Comparison of ENCODE assay signal across 1 cellular context in the genomic region with DNA sequence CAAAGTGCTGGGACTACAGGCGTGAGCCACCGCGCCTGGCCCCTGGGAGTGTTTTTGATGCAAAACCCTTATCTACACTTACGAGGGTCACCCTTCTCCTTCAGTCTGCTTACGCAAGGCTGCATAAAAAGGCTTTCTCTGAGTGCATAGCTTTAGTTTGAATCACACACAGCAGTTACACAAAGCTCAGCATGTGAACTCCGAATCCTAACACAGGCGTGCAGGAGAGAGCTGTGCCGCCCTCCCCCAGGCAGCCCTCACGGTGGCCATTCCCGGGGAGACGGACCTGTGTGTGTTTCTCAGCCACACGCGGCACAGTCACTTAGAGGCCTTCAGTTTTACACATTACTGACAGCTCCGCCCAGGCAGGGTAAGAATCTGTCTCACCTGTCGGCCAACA.
TF ChIP-seq lines count a peak whose summit lies in the region.

No MANE protein-coding gene starts in this region.

TF ChIP-seq in IMR-90, 13 proteins besides CTCF, POLR2A, EP300 and RAD21:
- TF ChIP-seq MXI1 (IDR thresholded peaks at IDR 0.05; ENCODE audit: borderline replicate concordance, low read depth, low read length) (no peak), RCOR1 (IDR thresholded peaks at IDR 0.05; ENCODE audit: insufficient replicate concordance, low read length) (no peak), MAFK (IDR thresholded peaks at IDR 0.05; ENCODE audit: low read depth, low read length) (0 out of 2 replicates have a peak, but pooled peaks have one; percentile 3), MAZ (IDR thresholded peaks at IDR 0.05; ENCODE audit: borderline replicate concordance, low read depth, low read length) (no peak), FOS (IDR thresholded peaks at IDR 0.05; ENCODE audit: low read depth, low read length) (peak; percentile 32; the same call in 1 of the 2 replicates), BHLHE40 (IDR thresholded peaks at IDR 0.05; ENCODE audit: low read depth, low read length) (peak; percentile 78), RFX5 (IDR thresholded peaks at IDR 0.05; ENCODE audit: low read depth, low read length) (peak; percentile 60; the same call in 1 of the 2 replicates), CEBPB (IDR thresholded peaks at IDR 0.05; ENCODE audit: low read depth, low read length) (peak; percentile 95), NFE2L2 (IDR thresholded peaks at IDR 0.05; ENCODE audit: low read depth, low read length) (no peak), CHD1 (IDR thresholded peaks at IDR 0.05; ENCODE audit: low read depth, low read length) (no peak), SMC3 (IDR thresholded peaks at IDR 0.05; ENCODE audit: low read depth, low read length) (no peak)
- TF ChIP-seq, protein P1, sequence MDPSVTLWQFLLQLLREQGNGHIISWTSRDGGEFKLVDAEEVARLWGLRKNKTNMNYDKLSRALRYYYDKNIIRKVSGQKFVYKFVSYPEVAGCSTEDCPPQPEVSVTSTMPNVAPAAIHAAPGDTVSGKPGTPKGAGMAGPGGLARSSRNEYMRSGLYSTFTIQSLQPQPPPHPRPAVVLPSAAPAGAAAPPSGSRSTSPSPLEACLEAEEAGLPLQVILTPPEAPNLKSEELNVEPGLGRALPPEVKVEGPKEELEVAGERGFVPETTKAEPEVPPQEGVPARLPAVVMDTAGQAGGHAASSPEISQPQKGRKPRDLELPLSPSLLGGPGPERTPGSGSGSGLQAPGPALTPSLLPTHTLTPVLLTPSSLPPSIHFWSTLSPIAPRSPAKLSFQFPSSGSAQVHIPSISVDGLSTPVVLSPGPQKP (IDR thresholded peaks at IDR 0.05; ENCODE audit: borderline replicate concordance, low read depth, low read length): no peak
- TF ChIP-seq, protein P2, sequence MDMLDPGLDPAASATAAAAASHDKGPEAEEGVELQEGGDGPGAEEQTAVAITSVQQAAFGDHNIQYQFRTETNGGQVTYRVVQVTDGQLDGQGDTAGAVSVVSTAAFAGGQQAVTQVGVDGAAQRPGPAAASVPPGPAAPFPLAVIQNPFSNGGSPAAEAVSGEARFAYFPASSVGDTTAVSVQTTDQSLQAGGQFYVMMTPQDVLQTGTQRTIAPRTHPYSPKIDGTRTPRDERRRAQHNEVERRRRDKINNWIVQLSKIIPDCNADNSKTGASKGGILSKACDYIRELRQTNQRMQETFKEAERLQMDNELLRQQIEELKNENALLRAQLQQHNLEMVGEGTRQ (IDR thresholded peaks at IDR 0.05; ENCODE audit: low read depth, low read length): no peak
